In genomic region chr4:93781198-93781597, GRCh38 we compare ENCODE assay signal across 34 cellular contexts.
"Had no signal": no experiment of that assay in that cellular context is flagged by ENCODE, and none has a peak within 500 bp of the region (broad histone marks: within the 10 kb centered on the region; RNA-seq: fewer than 3 reads in every experiment).

No MANE protein-coding gene starts in this region.

- H3K9me3 ChIP-seq: MG63 had no signal

- DNase-seq: Karpas-422, Kasumi-1, MG63, MM.1S, MV-4-11, NCI-H1048, NCI-H1092, NCI-H1092 treated with DMSO at 0.1 percent for 48 hours, NCI-H1105, NCI-H1105 treated with DMSO at 0.1 percent for 48 hours, NCI-H1417, NCI-H1417 treated with DMSO at 0.1 percent for 48 hours, NCI-H1436, NCI-H1436 treated with DMSO at 0.1 percent for 48 hours, NCI-H146, NCI-H1694, NCI-H1694 treated with DMSO at 0.1 percent for 48 hours, NCI-H187, NCI-H187 treated with DMSO at 0.1 percent for 48 hours, NCI-H1930, NCI-H2029, NCI-H2029 treated with DMSO at 0.1 percent for 48 hours, NCI-H2081, NCI-H2081 treated with DMSO at 0.1 percent for 48 hours, NCI-H2107, NCI-H2171, NCI-H2171 treated with DMSO at 0.1 percent for 48 hours, NCI-H2227 treated with DMSO at 0.1 percent for 48 hours, NCI-H226, NCI-H345, NCI-H446, NCI-H446 treated with DMSO at 0.1 percent for 48 hours, NCI-H510A had no signal

- H3K27ac ChIP-seq: KMS-11 had no signal

- H3K36me3 ChIP-seq: MG63 had no signal

- H3K4me2 ChIP-seq: KMS-11 had no signal

- H3K27me3 ChIP-seq: MG63 had no signal

- H3K9ac ChIP-seq: KMS-11 had no signal

- H3K4me3 ChIP-seq: MG63 had no signal
